1 cellular context compared by ENCODE assay signal in the genomic region with DNA sequence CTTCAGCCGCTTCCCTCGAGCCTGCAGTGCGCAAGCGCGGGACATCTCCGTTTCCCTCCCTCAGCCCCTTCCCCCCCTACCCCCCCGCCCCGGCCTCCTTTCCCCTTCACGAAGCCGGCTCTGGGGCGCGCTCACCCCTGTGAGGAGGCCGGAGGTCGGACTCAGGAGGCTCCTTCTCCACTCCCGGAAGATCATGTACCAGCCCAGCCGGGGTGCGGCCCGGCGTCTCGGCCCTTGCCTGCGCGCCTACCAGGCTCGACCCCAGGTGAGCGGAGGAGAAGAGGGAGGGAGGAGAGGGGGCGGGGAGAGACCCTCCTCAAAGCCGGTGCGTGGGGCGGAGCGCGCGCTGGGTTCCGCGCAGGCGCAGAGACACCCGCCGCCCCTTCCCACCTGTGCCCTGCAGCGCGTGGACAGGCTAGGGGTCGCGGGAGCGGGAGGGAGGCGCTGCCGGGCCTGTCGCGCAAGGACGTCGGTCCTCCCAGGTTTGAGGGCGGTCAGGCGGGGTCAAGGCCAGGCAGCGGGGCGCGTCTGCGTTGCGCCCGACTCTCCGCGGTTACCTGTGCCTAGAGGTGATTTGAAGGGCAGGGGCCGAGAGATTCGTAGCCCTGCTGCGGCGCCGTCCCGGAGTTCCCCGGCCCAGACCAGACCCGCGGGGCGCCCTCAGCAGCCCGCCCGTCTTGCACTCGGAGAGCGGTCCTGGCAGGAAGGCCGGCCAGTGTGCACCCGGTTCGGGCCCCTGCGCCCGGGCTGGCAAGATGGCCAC.
TF ChIP-seq lines count a peak whose summit lies in the region.

A gene with protein sequence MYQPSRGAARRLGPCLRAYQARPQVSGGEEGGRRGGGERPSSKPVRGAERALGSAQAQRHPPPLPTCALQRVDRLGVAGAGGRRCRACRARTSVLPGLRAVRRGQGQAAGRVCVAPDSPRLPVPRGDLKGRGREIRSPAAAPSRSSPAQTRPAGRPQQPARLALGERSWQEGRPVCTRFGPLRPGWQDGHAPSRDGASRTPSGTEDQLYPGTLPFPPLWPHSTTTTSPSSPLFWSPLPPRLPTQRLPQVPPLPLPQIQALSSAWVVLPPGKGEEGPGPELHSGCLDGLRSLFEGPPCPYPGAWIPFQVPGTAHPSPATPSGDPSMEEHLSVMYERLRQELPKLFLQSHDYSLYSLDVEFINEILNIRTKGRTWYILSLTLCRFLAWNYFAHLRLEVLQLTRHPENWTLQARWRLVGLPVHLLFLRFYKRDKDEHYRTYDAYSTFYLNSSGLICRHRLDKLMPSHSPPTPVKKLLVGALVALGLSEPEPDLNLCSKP (plus strand): TSS at position 95 of the 763 bp plus-strand sequence. CDS start 99 bp downstream, at position 194.

TF ChIP-seq in WTC11, 78 proteins besides CTCF, POLR2A, EP300 and RAD21 (continued from another document and continues in another):
- TF ChIP-seq, protein P1, sequence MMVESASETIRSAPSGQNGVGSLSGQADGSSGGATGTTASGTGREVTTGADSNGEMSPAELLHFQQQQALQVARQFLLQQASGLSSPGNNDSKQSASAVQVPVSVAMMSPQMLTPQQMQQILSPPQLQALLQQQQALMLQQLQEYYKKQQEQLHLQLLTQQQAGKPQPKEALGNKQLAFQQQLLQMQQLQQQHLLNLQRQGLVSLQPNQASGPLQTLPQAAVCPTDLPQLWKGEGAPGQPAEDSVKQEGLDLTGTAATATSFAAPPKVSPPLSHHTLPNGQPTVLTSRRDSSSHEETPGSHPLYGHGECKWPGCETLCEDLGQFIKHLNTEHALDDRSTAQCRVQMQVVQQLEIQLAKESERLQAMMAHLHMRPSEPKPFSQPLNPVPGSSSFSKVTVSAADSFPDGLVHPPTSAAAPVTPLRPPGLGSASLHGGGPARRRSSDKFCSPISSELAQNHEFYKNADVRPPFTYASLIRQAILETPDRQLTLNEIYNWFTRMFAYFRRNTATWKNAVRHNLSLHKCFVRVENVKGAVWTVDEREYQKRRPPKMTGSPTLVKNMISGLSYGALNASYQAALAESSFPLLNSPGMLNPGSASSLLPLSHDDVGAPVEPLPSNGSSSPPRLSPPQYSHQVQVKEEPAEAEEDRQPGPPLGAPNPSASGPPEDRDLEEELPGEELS (CRISPR knock-in tag; IDR thresholded peaks at IDR 0.05), result peak; percentile 81
- peak; percentile 57; the same call in 1 of the 2 replicates for TF ChIP-seq ZNF121 (CRISPR knock-in tag; IDR thresholded peaks at IDR 0.05)
- no peak for TF ChIP-seq ZNF423 (CRISPR knock-in tag; IDR thresholded peaks at IDR 0.05)
- peak; percentile 62 for TF ChIP-seq SP1 (CRISPR knock-in tag; conservative IDR thresholded peaks at IDR 0.05)
- 0 out of 2 replicates have a peak, but pooled peaks have one; percentile 34 for TF ChIP-seq MYBL2 (CRISPR knock-in tag; IDR thresholded peaks at IDR 0.05)
- TF ChIP-seq ZNF219 (CRISPR knock-in tag; IDR thresholded peaks at IDR 0.05; ENCODE audit: borderline replicate concordance), result 0 out of 2 replicates have a peak, but pooled peaks have one; percentile 20
- no peak for TF ChIP-seq ZNF512 (CRISPR knock-in tag; IDR thresholded peaks at IDR 0.05; ENCODE audit: borderline replicate concordance)
- peak; percentile 89; the same call in 1 of the 2 replicates for TF ChIP-seq KAT7 (CRISPR knock-in tag; IDR thresholded peaks at IDR 0.05; ENCODE audit: borderline replicate concordance)
- TF ChIP-seq TEAD1 (CRISPR knock-in tag; IDR thresholded peaks at IDR 0.05), result peak; percentile 64
- TF ChIP-seq USF2 (CRISPR knock-in tag; IDR thresholded peaks at IDR 0.05), result 0 out of 2 replicates have a peak, but pooled peaks have one; percentile 18
- no peak for TF ChIP-seq OVOL2 (CRISPR knock-in tag; IDR thresholded peaks at IDR 0.05; ENCODE audit: borderline replicate concordance)
- no peak for TF ChIP-seq RORB (CRISPR knock-in tag; IDR thresholded peaks at IDR 0.05)
- TF ChIP-seq, protein P2, sequence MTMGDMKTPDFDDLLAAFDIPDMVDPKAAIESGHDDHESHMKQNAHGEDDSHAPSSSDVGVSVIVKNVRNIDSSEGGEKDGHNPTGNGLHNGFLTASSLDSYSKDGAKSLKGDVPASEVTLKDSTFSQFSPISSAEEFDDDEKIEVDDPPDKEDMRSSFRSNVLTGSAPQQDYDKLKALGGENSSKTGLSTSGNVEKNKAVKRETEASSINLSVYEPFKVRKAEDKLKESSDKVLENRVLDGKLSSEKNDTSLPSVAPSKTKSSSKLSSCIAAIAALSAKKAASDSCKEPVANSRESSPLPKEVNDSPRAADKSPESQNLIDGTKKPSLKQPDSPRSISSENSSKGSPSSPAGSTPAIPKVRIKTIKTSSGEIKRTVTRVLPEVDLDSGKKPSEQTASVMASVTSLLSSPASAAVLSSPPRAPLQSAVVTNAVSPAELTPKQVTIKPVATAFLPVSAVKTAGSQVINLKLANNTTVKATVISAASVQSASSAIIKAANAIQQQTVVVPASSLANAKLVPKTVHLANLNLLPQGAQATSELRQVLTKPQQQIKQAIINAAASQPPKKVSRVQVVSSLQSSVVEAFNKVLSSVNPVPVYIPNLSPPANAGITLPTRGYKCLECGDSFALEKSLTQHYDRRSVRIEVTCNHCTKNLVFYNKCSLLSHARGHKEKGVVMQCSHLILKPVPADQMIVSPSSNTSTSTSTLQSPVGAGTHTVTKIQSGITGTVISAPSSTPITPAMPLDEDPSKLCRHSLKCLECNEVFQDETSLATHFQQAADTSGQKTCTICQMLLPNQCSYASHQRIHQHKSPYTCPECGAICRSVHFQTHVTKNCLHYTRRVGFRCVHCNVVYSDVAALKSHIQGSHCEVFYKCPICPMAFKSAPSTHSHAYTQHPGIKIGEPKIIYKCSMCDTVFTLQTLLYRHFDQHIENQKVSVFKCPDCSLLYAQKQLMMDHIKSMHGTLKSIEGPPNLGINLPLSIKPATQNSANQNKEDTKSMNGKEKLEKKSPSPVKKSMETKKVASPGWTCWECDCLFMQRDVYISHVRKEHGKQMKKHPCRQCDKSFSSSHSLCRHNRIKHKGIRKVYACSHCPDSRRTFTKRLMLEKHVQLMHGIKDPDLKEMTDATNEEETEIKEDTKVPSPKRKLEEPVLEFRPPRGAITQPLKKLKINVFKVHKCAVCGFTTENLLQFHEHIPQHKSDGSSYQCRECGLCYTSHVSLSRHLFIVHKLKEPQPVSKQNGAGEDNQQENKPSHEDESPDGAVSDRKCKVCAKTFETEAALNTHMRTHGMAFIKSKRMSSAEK (CRISPR knock-in tag; IDR thresholded peaks at IDR 0.05; ENCODE audit: borderline replicate concordance), result no peak
- TF ChIP-seq, protein P3, sequence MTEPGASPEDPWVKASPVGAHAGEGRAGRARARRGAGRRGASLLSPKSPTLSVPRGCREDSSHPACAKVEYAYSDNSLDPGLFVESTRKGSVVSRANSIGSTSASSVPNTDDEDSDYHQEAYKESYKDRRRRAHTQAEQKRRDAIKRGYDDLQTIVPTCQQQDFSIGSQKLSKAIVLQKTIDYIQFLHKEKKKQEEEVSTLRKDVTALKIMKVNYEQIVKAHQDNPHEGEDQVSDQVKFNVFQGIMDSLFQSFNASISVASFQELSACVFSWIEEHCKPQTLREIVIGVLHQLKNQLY (CRISPR knock-in tag; IDR thresholded peaks at IDR 0.05), result 0 out of 2 replicates have a peak, but pooled peaks have one; percentile 67
- no peak for TF ChIP-seq ZSCAN18 (CRISPR knock-in tag; IDR thresholded peaks at IDR 0.05)
- TF ChIP-seq GRHL2 (CRISPR knock-in tag; IDR thresholded peaks at IDR 0.05; ENCODE audit: insufficient replicate concordance, severe bottlenecking), result no peak
- TF ChIP-seq ZNF263 (CRISPR knock-in tag; IDR thresholded peaks at IDR 0.05; ENCODE audit: low read depth), result no peak
- TF ChIP-seq, protein P4, sequence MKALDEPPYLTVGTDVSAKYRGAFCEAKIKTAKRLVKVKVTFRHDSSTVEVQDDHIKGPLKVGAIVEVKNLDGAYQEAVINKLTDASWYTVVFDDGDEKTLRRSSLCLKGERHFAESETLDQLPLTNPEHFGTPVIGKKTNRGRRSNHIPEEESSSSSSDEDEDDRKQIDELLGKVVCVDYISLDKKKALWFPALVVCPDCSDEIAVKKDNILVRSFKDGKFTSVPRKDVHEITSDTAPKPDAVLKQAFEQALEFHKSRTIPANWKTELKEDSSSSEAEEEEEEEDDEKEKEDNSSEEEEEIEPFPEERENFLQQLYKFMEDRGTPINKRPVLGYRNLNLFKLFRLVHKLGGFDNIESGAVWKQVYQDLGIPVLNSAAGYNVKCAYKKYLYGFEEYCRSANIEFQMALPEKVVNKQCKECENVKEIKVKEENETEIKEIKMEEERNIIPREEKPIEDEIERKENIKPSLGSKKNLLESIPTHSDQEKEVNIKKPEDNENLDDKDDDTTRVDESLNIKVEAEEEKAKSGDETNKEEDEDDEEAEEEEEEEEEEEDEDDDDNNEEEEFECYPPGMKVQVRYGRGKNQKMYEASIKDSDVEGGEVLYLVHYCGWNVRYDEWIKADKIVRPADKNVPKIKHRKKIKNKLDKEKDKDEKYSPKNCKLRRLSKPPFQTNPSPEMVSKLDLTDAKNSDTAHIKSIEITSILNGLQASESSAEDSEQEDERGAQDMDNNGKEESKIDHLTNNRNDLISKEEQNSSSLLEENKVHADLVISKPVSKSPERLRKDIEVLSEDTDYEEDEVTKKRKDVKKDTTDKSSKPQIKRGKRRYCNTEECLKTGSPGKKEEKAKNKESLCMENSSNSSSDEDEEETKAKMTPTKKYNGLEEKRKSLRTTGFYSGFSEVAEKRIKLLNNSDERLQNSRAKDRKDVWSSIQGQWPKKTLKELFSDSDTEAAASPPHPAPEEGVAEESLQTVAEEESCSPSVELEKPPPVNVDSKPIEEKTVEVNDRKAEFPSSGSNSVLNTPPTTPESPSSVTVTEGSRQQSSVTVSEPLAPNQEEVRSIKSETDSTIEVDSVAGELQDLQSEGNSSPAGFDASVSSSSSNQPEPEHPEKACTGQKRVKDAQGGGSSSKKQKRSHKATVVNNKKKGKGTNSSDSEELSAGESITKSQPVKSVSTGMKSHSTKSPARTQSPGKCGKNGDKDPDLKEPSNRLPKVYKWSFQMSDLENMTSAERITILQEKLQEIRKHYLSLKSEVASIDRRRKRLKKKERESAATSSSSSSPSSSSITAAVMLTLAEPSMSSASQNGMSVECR (CRISPR knock-in tag; IDR thresholded peaks at IDR 0.05; ENCODE audit: borderline replicate concordance), result peak; percentile 84; the same call in 1 of the 2 replicates
- no peak for TF ChIP-seq FOXJ3 (CRISPR knock-in tag; IDR thresholded peaks at IDR 0.05; ENCODE audit: borderline replicate concordance)
- TF ChIP-seq, protein P5, sequence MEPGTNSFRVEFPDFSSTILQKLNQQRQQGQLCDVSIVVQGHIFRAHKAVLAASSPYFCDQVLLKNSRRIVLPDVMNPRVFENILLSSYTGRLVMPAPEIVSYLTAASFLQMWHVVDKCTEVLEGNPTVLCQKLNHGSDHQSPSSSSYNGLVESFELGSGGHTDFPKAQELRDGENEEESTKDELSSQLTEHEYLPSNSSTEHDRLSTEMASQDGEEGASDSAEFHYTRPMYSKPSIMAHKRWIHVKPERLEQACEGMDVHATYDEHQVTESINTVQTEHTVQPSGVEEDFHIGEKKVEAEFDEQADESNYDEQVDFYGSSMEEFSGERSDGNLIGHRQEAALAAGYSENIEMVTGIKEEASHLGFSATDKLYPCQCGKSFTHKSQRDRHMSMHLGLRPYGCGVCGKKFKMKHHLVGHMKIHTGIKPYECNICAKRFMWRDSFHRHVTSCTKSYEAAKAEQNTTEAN (CRISPR knock-in tag; IDR thresholded peaks at IDR 0.05), result peak; percentile 79; the same call in 1 of the 2 replicates
- no peak for TF ChIP-seq ATF2 (CRISPR knock-in tag; IDR thresholded peaks at IDR 0.05; ENCODE audit: borderline replicate concordance, low read depth)
- no peak for TF ChIP-seq TP53 (CRISPR knock-in tag; IDR thresholded peaks at IDR 0.05)
